13 cellular contexts compared by ENCODE assay signal in the genomic region with DNA sequence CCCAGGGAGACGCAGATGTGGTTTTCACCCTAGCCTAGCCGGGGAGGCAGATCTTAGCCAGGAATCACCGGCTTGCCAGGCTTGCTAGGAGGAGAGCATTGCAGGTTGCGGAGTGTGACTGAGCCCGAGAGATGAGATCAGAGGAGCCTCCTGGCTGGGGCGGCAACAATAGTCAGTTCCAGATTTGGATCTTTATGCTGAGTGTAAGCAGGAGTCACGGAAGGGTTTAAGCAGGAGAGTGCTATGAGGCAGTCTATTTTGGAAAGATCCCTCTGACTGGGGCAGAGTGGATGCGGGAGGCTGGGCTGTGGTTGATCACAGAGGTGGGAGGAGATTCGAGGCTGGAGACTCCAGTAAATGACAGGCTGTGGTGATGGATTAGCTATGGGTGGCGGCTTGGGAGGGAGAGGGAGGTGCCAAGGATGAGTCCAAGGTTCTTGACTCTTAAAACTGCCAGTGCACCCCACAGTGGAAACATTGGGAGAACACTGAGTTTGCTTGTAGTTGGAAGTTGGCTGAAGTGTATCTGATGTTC. TPM values are rescaled to one million over a fixed set of nuclear protein-coding genes. Genes with fewer than 3 reads are reported as not detected.
DNase-seq lines count a peak whose midpoint lies in the region; ATAC-seq, FAIRE-seq and TF ChIP-seq lines count a peak whose summit lies in the region.
"Had no signal": no experiment of that assay in that cellular context is flagged by ENCODE, and none has a peak within 500 bp of the region (broad histone marks: within the 10 kb centered on the region; RNA-seq: fewer than 3 reads in every experiment).

No MANE protein-coding gene starts in this region.

- H3K4me1 ChIP-seq in PC-3 (ENCODE audit: insufficient read depth, low read length) (no peaks in the 10 kb centered on the region), small intestine (ENCODE audit: control insufficient read depth in 2 of 2, insufficient read depth in 1 of 2, low read depth in 1 of 2, low read length in 1 of 2) (no peaks in the 10 kb centered on the region)

- no peak overlapping the region for H3K4me2 ChIP-seq in PC-3 (ENCODE audit: low read length)

- no peak for TF ChIP-seq CTCF in PC-3 (conservative IDR thresholded peaks at IDR 0.05; ENCODE audit: low read depth, low read length)

- POLR2A ChIA-PET in PC-3 (lab: Charles Lee; ENCODE audit: unreplicated experiment): no interaction called here

- BruUV-seq in PC-3 (replicated peaks; lab: Mats Ljungman, UMichigan): no TSS peak

- CTCF ChIA-PET in PC-3 (lab: Charles Lee): interaction anchor here (0.7 kb wide), 1 partner anchor 155 kb away, joined by 4 read pairs; no protein-coding TSS in a partner anchor

- intact Hi-C loops in PC-3 (cut with micrococcal nuclease): no loop called here

- H2AFZ ChIP-seq in PC-3 (ENCODE audit: low read length): peak overlapping the region; percentile 20; the same call in 1 of the 2 replicates

- FAIRE-seq in H54 (lab: Jason Lieb, UNC): peak; percentile 87
- no peak for FAIRE-seq in small intestine (lab: Jason Lieb, UNC)

- DNase-seq in H54 (ENCODE audit: insufficient read length, low spot score): peak; percentile 98
- DNase-seq in PC-3: peak; percentile 53
- DNase-seq in small intestine: peak; percentile 79
- DNase-seq in NCI-H748 treated with DMSO at 0.1 percent for 48 hours (lab: John Stamatoyannopoulos, UW): no peak
- DNase-seq in dermis blood vessel endothelial cell: no peak
- DNase-seq: activated CD8-positive, alpha-beta memory T cell treated with anti-CD3 and anti-CD28 coated beads, Interleukin-2, amount 50 U/mL, for 4 hours; DMS53; kidney glomerular epithelial cell; stimulated activated CD4-positive, alpha-beta T cell treated with anti-CD3 and anti-CD28 coated beads, Interleukin-2, amount 100 ng/mL, for 24 hours; stomach had no signal

- H3F3A ChIP-seq in PC-3 (ENCODE audit: low read length, unreplicated experiment): no peaks in the 10 kb centered on the region

- H3K27me3 ChIP-seq in PC-3 (ENCODE audit: low read length) (no peaks in the 10 kb centered on the region), small intestine (ENCODE audit: control insufficient read depth in 2 of 2, insufficient read depth in 2 of 2, low read length in 2 of 2) (peaks cover 0 to 1% of the 10 kb centered on the region in 2 donors)

- no peak overlapping the region for H3K4me3 ChIP-seq in PC-3 (ENCODE audit: low read length)
- H3K4me3 ChIP-seq in small intestine (ENCODE audit: low read depth in 1 of 2, low read length in 2 of 2): no peak overlapping the region
- H3K4me3 ChIP-seq: stomach had no signal

- H3K9me2 ChIP-seq in PC-3 (replicated peaks; ENCODE audit: low read length): no peaks in the 10 kb centered on the region

- ATAC-seq in PC-3 (peak; percentile 73), esophagus mucosa (peak; percentile 78), HG02798 (IDR thresholded peaks at IDR 0.05; ENCODE audit: poor library complexity, unreplicated experiment) (no peak)

- H3K27ac ChIP-seq in PC-3 (ENCODE audit: low read length) (no peak overlapping the region), small intestine (ENCODE audit: low read depth in 1 of 2, low read length in 1 of 2) (no peak overlapping the region)
- H3K27ac ChIP-seq: neutrophil, stomach had no signal

- WGBS in small intestine, 3 donors: 10 to 45% (median 32%) methylated on average over 10 of the region's 10 CpGs

- no peaks in the 10 kb centered on the region for H3K79me2 ChIP-seq in PC-3 (ENCODE audit: low read length)

- H3K36me3 ChIP-seq in PC-3 (ENCODE audit: low read depth, low read length) (no peaks in the 10 kb centered on the region), small intestine (ENCODE audit: control insufficient read depth in 2 of 2, insufficient read depth in 2 of 2, low read length in 2 of 2) (no peaks in the 10 kb centered on the region)
- H3K36me3 ChIP-seq: neutrophil had no signal

- TF ChIP-seq POLR2A in H54 (IDR thresholded peaks at IDR 0.05; ENCODE audit: low read depth, low read length): no peak

- H4K20me1 ChIP-seq in PC-3 (ENCODE audit: low read length): no peaks in the 10 kb centered on the region

- H3K9me3 ChIP-seq in PC-3 (ENCODE audit: low read length): no peaks in the 10 kb centered on the region
- H3K9me3 ChIP-seq in small intestine (ENCODE audit: control insufficient read depth, low read depth): no peaks in the 10 kb centered on the region
- H3K9me3 ChIP-seq: neutrophil, stomach had no signal

- H3K9ac ChIP-seq in PC-3 (ENCODE audit: low read length): no peak overlapping the region

RNA-seq across cellular contexts. Expression of a gene that starts 10.4 kb away (rescaled TPM):
- total RNA-seq in PC-3 (2014; rRNA removed) (18.8 and 19.9 TPM in 2 replicates), esophagus mucosa (7.0 TPM), dermis blood vessel endothelial cell (9.5 and 12.0 TPM in 2 replicates)
- polyA plus RNA-seq in small intestine: 10 to 100 TPM; 10.7 to 13.3 (median 11.6) TPM

RNA-seq across cellular contexts. Expression of a gene that starts 24.7 kb away (rescaled TPM):
- total RNA-seq in PC-3 (2014; rRNA removed) (58.9 and 59.4 TPM in 2 replicates), esophagus mucosa (14.7 TPM), dermis blood vessel endothelial cell (45.4 and 64.5 TPM in 2 replicates)
- polyA plus RNA-seq in small intestine: 10 to 100 TPM; 20.0 to 58.3 (median 22.8) TPM

RNA-seq across cellular contexts. Expression of a gene that starts 40.4 kb away (rescaled TPM):
- total RNA-seq in PC-3 (2014; rRNA removed) (12.2 and 13.0 TPM in 2 replicates), esophagus mucosa (4.0 TPM), dermis blood vessel endothelial cell (11.7 and 19.7 TPM in 2 replicates)
- polyA plus RNA-seq in small intestine: 1 to 10 TPM in 2 of 3 donors, under 1 TPM in 1; 0.45 to 6.3 (median 1.1) TPM

RNA-seq across cellular contexts. Expression of a gene that starts 47.8 kb away (rescaled TPM):
- 115 and 125 TPM in 2 replicates for total RNA-seq in PC-3 (2014; rRNA removed)
- total RNA-seq in esophagus mucosa: 13.8 TPM
- 10 to 100 TPM in 1 of 3 donors, 1 to 10 TPM in 2; 4.1 to 24.3 (median 5.6) TPM for polyA plus RNA-seq in small intestine
- 36.8 and 61.2 TPM in 2 replicates for total RNA-seq in dermis blood vessel endothelial cell

Comparison
In these comparisons a context has a peak if more than half of its experiments do, and no peak if none do; other contexts are left out.
1. DNase-seq: peak in H54 (single experiment), PC-3 (single experiment) and small intestine (single experiment); none in NCI-H748 treated with DMSO at 0.1 percent for 48 hours (single experiment) and dermis blood vessel endothelial cell (single experiment).